ENCODE assay signal across 16 cellular contexts in genomic region chr2:49129034-49129433, GRCh38. TPM values are rescaled to one million over a fixed set of nuclear protein-coding genes. Genes with fewer than 3 reads are reported as not detected.
DNase-seq lines count a peak whose midpoint lies in the region; ATAC-seq, FAIRE-seq and TF ChIP-seq lines count a peak whose summit lies in the region.
"Had no signal": no experiment of that assay in that cellular context is flagged by ENCODE, and none has a peak within 500 bp of the region (broad histone marks: within the 10 kb centered on the region; RNA-seq: fewer than 3 reads in every experiment).

No MANE protein-coding gene starts in this region.

- peak; percentile 7 for DNase-seq in GM20000 (ENCODE audit: low spot score)
- peak; percentile 0 for DNase-seq in bronchial epithelial cell (ENCODE audit: low read depth)
- DNase-seq in omental fat pad (ENCODE audit: low spot score), result no peak
- no peak for DNase-seq in KG1 (lab: John Stamatoyannopoulos, UW)
- no peak for DNase-seq in GM19238 (ENCODE audit: insufficient read length, low spot score)
- DNase-seq: adrenal gland, foreskin fibroblast, naive B cell, NCI-H1105, NCI-H524, Right ventricle myocardium superior, trophoblast cell had no signal

- TF ChIP-seq POLR2A in GM18505 (IDR thresholded peaks at IDR 0.05; ENCODE audit: borderline replicate concordance, extremely low read depth, insufficient read depth, insufficient read length), result no peak

- TF ChIP-seq CTCF in GM20000 (IDR thresholded peaks at IDR 0.05; ENCODE audit: extremely low read depth, missing control alignments), result no peak
- no peak for TF ChIP-seq CTCF in bronchial epithelial cell (IDR thresholded peaks at IDR 0.05; ENCODE audit: insufficient read depth, low read length, severe bottlenecking)
- no peak for TF ChIP-seq CTCF in omental fat pad (IDR thresholded peaks at IDR 0.05)

- no peak overlapping the region for H3K4me3 ChIP-seq in bronchial epithelial cell (ENCODE audit: low read depth, low read length)
- H3K4me3 ChIP-seq: adrenal gland had no signal

- FAIRE-seq in bronchial epithelial cell (lab: Jason Lieb, UNC), result no peak
- FAIRE-seq: keratinocyte had no signal

- no peaks in the 10 kb centered on the region for H3K36me3 ChIP-seq in bronchial epithelial cell (ENCODE audit: control insufficient read depth, insufficient read depth, low read length)
- H3K36me3 ChIP-seq: adrenal gland had no signal

- ATAC-seq in GM18505 (IDR thresholded peaks at IDR 0.05; ENCODE audit: unreplicated experiment), result peak; percentile 97
- peak; percentile 64 for ATAC-seq in HG02943 (IDR thresholded peaks at IDR 0.05; ENCODE audit: low read depth, unreplicated experiment)
- ATAC-seq in omental fat pad (ENCODE audit: low FRiP score), result no peak
- ATAC-seq in GM18519 (IDR thresholded peaks at IDR 0.05; ENCODE audit: low FRiP score, unreplicated experiment), result no peak

- H3K27me3 ChIP-seq in bronchial epithelial cell (ENCODE audit: control insufficient read depth, insufficient read depth, low read length), result no peaks in the 10 kb centered on the region
- H3K27me3 ChIP-seq: adrenal gland had no signal

RNA-seq across cellular contexts. Expression of gene FSHR, which starts 25.3 kb away (rescaled TPM):
- total RNA-seq in bronchial epithelial cell, result not detected in 2 replicates
- total RNA-seq in omental fat pad, result not detected

Comparison
In these comparisons a context has a peak if more than half of its experiments do, and no peak if none do; other contexts are left out.
1. ATAC-seq: peak in GM18505 (single experiment) and HG02943 (single experiment); none in omental fat pad (single experiment) and GM18519 (single experiment).
2. DNase-seq: peak in GM20000 (single experiment) and bronchial epithelial cell (single experiment); none in omental fat pad (single experiment), KG1 (single experiment) and GM19238 (single experiment).